In the genomic region with DNA sequence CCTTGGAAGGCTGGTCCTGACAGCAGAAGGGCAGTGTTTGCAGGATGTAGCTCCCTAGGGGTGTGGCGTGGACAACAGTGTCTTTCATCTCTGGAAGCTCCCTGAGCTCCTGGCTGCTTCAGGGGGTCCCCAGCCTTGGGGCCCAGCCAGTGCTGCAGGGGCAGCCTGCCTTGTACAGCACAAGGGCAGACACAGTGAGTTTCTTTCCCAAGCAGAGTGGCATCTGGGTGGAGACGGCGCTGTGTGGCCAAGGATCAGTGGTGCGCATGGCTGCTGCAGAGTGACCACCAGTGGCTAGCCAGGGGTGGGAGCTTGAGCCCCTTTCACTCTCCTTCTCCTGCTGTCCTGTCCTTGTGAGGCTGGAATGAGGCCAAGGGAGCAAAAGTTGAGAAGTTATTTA, we compare ENCODE assay signal across 36 cellular contexts. TPM values are rescaled to one million over a fixed set of nuclear protein-coding genes. Genes with fewer than 3 reads are reported as not detected.
"Had no signal": no experiment of that assay in that cellular context is flagged by ENCODE, and none has a peak within 500 bp of the region (broad histone marks: within the 10 kb centered on the region; RNA-seq: fewer than 3 reads in every experiment).

No MANE protein-coding gene starts in this region.

- H3K36me3 Mint-ChIP-seq: activated naive CD4-positive, alpha-beta T cell treated with anti-CD3 and anti-CD28 coated beads, Interleukin-2, amount 50 U/mL, for 24 hours; activated naive CD8-positive, alpha-beta T cell treated with anti-CD3 and anti-CD28 coated beads, Interleukin-2, amount 10 ng/mL, durations not matched to agents 7 days and 5 days had no signal

- H3K27ac Mint-ChIP-seq: activated CD4-positive, alpha-beta T cell treated with anti-CD3 and anti-CD28 coated beads for 36 hours; activated CD4-positive, alpha-beta T cell treated with anti-CD3 and anti-CD28 coated beads, Interleukin-2, amount 10 ng/mL, durations not matched to agents 7 days and 5 days; activated CD8-positive, alpha-beta T cell treated with anti-CD3 and anti-CD28 coated beads, Interleukin-2, amount 10 ng/mL, durations not matched to agents 7 days and 5 days; activated naive CD8-positive, alpha-beta T cell treated with anti-CD3 and anti-CD28 coated beads, Interleukin-2, amount 10 ng/mL, durations not matched to agents 7 days and 5 days; activated T-cell treated with anti-CD3 and anti-CD28 coated beads, Interleukin-2, amount 50 U/mL, for 24 hours; activated T-helper 2 cell treated with anti-CD3 and anti-CD28 coated beads, Interferon-gamma antibody, Interleukin-2, Interleukin-4, amounts not matched to agents 10 μg/mL and 5 μg/mL and 100 μg/mL, durations not matched to agents 14 hours and 24 hours and 36 hours had no signal

- H3K27me3 ChIP-seq: SJCRH30 had no signal

- H3K36me3 ChIP-seq: breast epithelium, MG63, Peyer's patch, SJCRH30 had no signal

- H3K27ac ChIP-seq: body of pancreas, Peyer's patch, SJCRH30, SK-N-MC had no signal

- ATAC-seq: activated CD4-positive, alpha-beta T cell treated with anti-CD3 and anti-CD28 coated beads for 36 hours; activated CD8-positive, alpha-beta T cell treated with anti-CD3 and anti-CD28 coated beads, Interleukin-2, amount 10 ng/mL, durations not matched to agents 7 days and 5 days; body of pancreas; PC-3 had no signal

- H3K4me1 Mint-ChIP-seq: activated CD4-positive, alpha-beta T cell treated with anti-CD3 and anti-CD28 coated beads for 36 hours; activated CD4-positive, alpha-beta T cell treated with anti-CD3 and anti-CD28 coated beads, Interleukin-2, amount 10 ng/mL, durations not matched to agents 7 days and 5 days; activated naive CD4-positive, alpha-beta T cell treated with anti-CD3 and anti-CD28 coated beads, Interleukin-2, amount 50 U/mL, for 24 hours; activated naive CD8-positive, alpha-beta T cell treated with anti-CD3 and anti-CD28 coated beads, Interleukin-2, amount 10 ng/mL, durations not matched to agents 7 days and 5 days had no signal

- H3K9me3 ChIP-seq: body of pancreas, breast epithelium, Peyer's patch, SJCRH30 had no signal

- DNase-seq: activated CD4-positive, alpha-beta T cell treated with anti-CD3 and anti-CD28 coated beads for 36 hours; activated CD4-positive, alpha-beta T cell treated with anti-CD3 and anti-CD28 coated beads, Interleukin-2, amount 10 ng/mL, durations not matched to agents 7 days and 5 days; activated CD4-positive, alpha-beta T cell treated with anti-CD3 and anti-CD28 coated beads, Interleukin-2, amount 50 U/mL, for 48 hours; activated CD8-positive, alpha-beta T cell treated with anti-CD3 and anti-CD28 coated beads, Interleukin-2, amount 10 ng/mL, durations not matched to agents 7 days and 5 days; activated gamma-delta T cell; activated naive CD4-positive, alpha-beta T cell treated with Interleukin-2 at 50 U/mL for 16 hours; activated T-cell treated with anti-CD3 and anti-CD28 coated beads, Interleukin-2, amount 50 U/mL, for 24 hours; amygdala; body of pancreas; central memory CD4-positive, alpha-beta T cell; Kasumi-1; KG1; NCI-H1048; NCI-H1105 treated with DMSO at 0.1 percent for 48 hours; NCI-H1436; NCI-H1694; NCI-H1930; NCI-H2081 treated with DMSO at 0.1 percent for 48 hours; NCI-H345; NCI-H524 treated with DMSO at 0.1 percent for 48 hours; NK-92 treated with Interleukin-12 subunit alpha and Interleukin-12 subunit beta, amount 100 ng/mL, for 24 hours; PC-3; Peyer's patch; RPMI8226; SHP77; T1000 had no signal

- H3K4me3 Mint-ChIP-seq: activated CD4-positive, alpha-beta T cell treated with anti-CD3 and anti-CD28 coated beads for 36 hours; activated CD4-positive, alpha-beta T cell treated with anti-CD3 and anti-CD28 coated beads, Interleukin-2, amount 10 ng/mL, durations not matched to agents 7 days and 5 days; activated CD8-positive, alpha-beta T cell treated with anti-CD3 and anti-CD28 coated beads, Interleukin-2, amount 10 ng/mL, durations not matched to agents 7 days and 5 days; activated naive CD4-positive, alpha-beta T cell treated with anti-CD3 and anti-CD28 coated beads, Interleukin-2, amount 50 U/mL, for 24 hours; activated naive CD8-positive, alpha-beta T cell treated with anti-CD3 and anti-CD28 coated beads, Interleukin-2, amount 10 ng/mL, durations not matched to agents 7 days and 5 days; activated T-cell treated with anti-CD3 and anti-CD28 coated beads, Interleukin-2, amount 50 U/mL, for 24 hours had no signal

- FAIRE-seq: astrocyte had no signal

- H3K9me3 Mint-ChIP-seq: activated CD4-positive, alpha-beta T cell treated with anti-CD3 and anti-CD28 coated beads, Interleukin-2, amount 10 ng/mL, durations not matched to agents 7 days and 5 days; activated naive CD4-positive, alpha-beta T cell treated with anti-CD3 and anti-CD28 coated beads, Interleukin-2, amount 50 U/mL, for 24 hours; activated naive CD8-positive, alpha-beta T cell treated with anti-CD3 and anti-CD28 coated beads, Interleukin-2, amount 10 ng/mL, durations not matched to agents 7 days and 5 days; activated T-cell treated with anti-CD3 and anti-CD28 coated beads, Interleukin-2, amount 50 U/mL, for 24 hours; activated T-helper 2 cell treated with anti-CD3 and anti-CD28 coated beads, Interferon-gamma antibody, Interleukin-2, Interleukin-4, amounts not matched to agents 10 μg/mL and 5 μg/mL and 100 μg/mL, durations not matched to agents 14 hours and 24 hours and 36 hours had no signal

- H3K4me1 ChIP-seq: breast epithelium, SJCRH30 had no signal

- H3K4me3 ChIP-seq: body of pancreas, breast epithelium, MG63, Peyer's patch, SJCRH30, SK-N-MC had no signal

RNA-seq across cellular contexts. Expression of a gene that starts 7.6 kb away (rescaled TPM):
- total RNA-seq: activated CD4-positive, alpha-beta T cell treated with anti-CD3 and anti-CD28 coated beads for 36 hours; activated CD4-positive, alpha-beta T cell treated with anti-CD3 and anti-CD28 coated beads, Interleukin-2, amount 10 ng/mL, durations not matched to agents 7 days and 5 days; activated CD8-positive, alpha-beta T cell treated with anti-CD3 and anti-CD28 coated beads, Interleukin-2, amount 10 ng/mL, durations not matched to agents 7 days and 5 days; activated naive CD8-positive, alpha-beta T cell treated with anti-CD3 and anti-CD28 coated beads, Interleukin-2, amount 10 ng/mL, durations not matched to agents 7 days and 5 days; activated T-helper 2 cell treated with anti-CD3 and anti-CD28 coated beads, Interferon-gamma antibody, Interleukin-2, Interleukin-4, amounts not matched to agents 10 μg/mL and 5 μg/mL and 100 μg/mL, durations not matched to agents 14 hours and 24 hours and 36 hours; body of pancreas; PC-3; Peyer's patch; SJCRH30; T-helper 1 cell treated with Interleukin-12 subunit alpha and Interleukin-12 subunit beta and Interleukin-4 antibody, amounts not matched to agents 30 ng/mL and 1 ng/mL, for 36 hours; T-helper 2 cell treated with Interferon-gamma antibody and Interleukin-4, amounts not matched to agents 100 ng/mL and 5 ng/mL, for 36 hours had no signal
